ENCODE assay signal across 8 cellular contexts in the genomic region with DNA sequence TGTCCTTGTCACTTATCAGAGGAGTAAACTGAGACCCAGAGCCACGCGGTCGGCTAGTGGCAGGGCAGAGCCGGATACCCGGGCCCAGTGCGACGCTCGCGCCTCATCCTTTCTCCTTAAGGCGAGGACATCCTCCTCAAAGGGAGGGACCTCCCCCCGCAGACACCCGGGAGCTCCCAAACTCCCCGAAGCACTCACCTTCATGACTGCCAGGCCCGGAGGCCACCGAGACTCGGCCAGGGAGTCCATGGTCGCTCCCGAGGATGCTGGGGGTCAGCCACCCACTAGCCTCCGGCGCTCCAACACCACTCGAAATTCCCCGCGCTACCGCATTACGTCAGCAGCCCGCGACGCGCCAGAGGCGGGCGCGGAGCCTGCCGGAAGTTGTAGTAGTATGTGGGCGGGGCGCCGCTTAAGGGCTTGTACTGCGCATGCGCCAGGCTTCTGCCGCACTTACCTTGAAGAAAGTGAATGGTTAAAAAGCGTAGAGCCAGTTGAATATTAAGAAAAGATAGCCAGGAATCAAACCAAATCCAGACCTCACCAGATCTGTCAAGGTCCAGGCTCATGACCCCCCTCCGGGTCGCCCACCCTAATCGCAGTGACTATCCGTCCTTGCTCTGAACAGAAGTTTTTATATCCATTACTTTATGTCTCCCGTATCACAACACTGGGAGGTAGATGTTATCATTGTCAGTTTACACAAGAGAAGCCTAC. TPM values are rescaled to one million over a fixed set of nuclear protein-coding genes. Genes with fewer than 3 reads are reported as not detected.
DNase-seq lines count a peak whose midpoint lies in the region; FAIRE-seq and TF ChIP-seq lines count a peak whose summit lies in the region.

A gene with protein sequence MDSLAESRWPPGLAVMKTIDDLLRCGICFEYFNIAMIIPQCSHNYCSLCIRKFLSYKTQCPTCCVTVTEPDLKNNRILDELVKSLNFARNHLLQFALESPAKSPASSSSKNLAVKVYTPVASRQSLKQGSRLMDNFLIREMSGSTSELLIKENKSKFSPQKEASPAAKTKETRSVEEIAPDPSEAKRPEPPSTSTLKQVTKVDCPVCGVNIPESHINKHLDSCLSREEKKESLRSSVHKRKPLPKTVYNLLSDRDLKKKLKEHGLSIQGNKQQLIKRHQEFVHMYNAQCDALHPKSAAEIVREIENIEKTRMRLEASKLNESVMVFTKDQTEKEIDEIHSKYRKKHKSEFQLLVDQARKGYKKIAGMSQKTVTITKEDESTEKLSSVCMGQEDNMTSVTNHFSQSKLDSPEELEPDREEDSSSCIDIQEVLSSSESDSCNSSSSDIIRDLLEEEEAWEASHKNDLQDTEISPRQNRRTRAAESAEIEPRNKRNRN (minus strand): TSS at position 336 of the 717 bp plus-strand sequence. CDS start 87 bp downstream, at position 249.

- peaks cover 50% of the 10 kb centered on the region for H3K79me2 ChIP-seq in MM.1S (ENCODE audit: low read length)
- H3K79me2 ChIP-seq in neural progenitor cell (ENCODE audit: low read depth), result peaks cover 48% of the 10 kb centered on the region

- H2AFZ ChIP-seq in MM.1S (ENCODE audit: low read length) (peak within 1 kb of the TSS; percentile 81), neural progenitor cell (replicated peaks) (peak within 1 kb of the TSS; percentile 93)

- H3K9me2 ChIP-seq in MM.1S (replicated peaks; ENCODE audit: insufficient read depth, low read length), result no peaks in the 10 kb centered on the region

- peaks cover 18% of the 10 kb centered on the region for H3K4me1 Mint-ChIP-seq in neural progenitor cell

- H3K9me3 ChIP-seq in MM.1S (replicated peaks; ENCODE audit: insufficient read depth, low read length) (no peaks in the 10 kb centered on the region), neural progenitor cell (ENCODE audit: low read depth) (no peaks in the 10 kb centered on the region), stomach smooth muscle (ENCODE audit: control insufficient read depth in 2 of 2, low read length in 2 of 2) (no peaks in the 10 kb centered on the region)

- H3K27ac Mint-ChIP-seq in neural progenitor cell, result peak within 1 kb of the TSS; percentile 35

- H3K27me3 ChIP-seq in MM.1S (replicated peaks; ENCODE audit: insufficient read depth, low read length), result peaks cover 2% of the 10 kb centered on the region
- H3K27me3 ChIP-seq in neural progenitor cell, result no peaks in the 10 kb centered on the region
- H3K27me3 ChIP-seq in stomach smooth muscle (ENCODE audit: control insufficient read depth in 1 of 2, insufficient read depth in 2 of 2, low read length in 2 of 2), result no peaks in the 10 kb centered on the region

- H3K4me3 Mint-ChIP-seq in neural progenitor cell, result peak within 1 kb of the TSS; percentile 96

- no peaks in the 10 kb centered on the region for H3K36me3 ChIP-seq in MM.1S (replicated peaks; ENCODE audit: insufficient read depth, low read length)
- no peaks in the 10 kb centered on the region for H3K36me3 ChIP-seq in neural progenitor cell
- H3K36me3 ChIP-seq in stomach smooth muscle (ENCODE audit: control insufficient read depth in 2 of 2, insufficient read depth in 2 of 2, low read length in 2 of 2), result no peaks in the 10 kb centered on the region

- H3F3A ChIP-seq in MM.1S (ENCODE audit: insufficient read depth, low read length) (no peaks in the 10 kb centered on the region), neural progenitor cell (ENCODE audit: low read depth) (peaks cover 11% of the 10 kb centered on the region)

- DNase-seq in HCEC 1CT (peak; percentile 92), MM.1S (peak; percentile 93), SIG-M5 treated with dmso at 0.1 percent for 504 hours (lab: John Stamatoyannopoulos, UW; ENCODE audit: unreplicated experiment) (peak; percentile 96), activated gamma-delta T cell (lab: John Stamatoyannopoulos, UW) (peak; percentile 79), foreskin fibroblast (peak; percentile 87 to 96), neural progenitor cell (ENCODE audit: low spot score) (peak; percentile 97)

- H3K9ac ChIP-seq in MM.1S (ENCODE audit: low read length), result peak within 1 kb of the TSS; percentile 76
- peak within 1 kb of the TSS; percentile 62 for H3K9ac ChIP-seq in neural progenitor cell
- peak within 1 kb of the TSS; percentile 85 to 96 for H3K9ac ChIP-seq in stomach smooth muscle (ENCODE audit: low read length in 2 of 2)

- peaks cover 10% of the 10 kb centered on the region for H3K27me3 Mint-ChIP-seq in neural progenitor cell (ENCODE audit: insufficient read depth, low read depth)

- peak; percentile 73 for FAIRE-seq in G401.6 (lab: Jason Lieb, UNC)

- no peaks in the 10 kb centered on the region for H3K9me3 Mint-ChIP-seq in neural progenitor cell

- H3K4me3 ChIP-seq in MM.1S (ENCODE audit: low read length) (peak within 1 kb of the TSS; percentile 82), foreskin fibroblast (ENCODE audit: low read depth in 1 of 2, low read length in 2 of 2) (peak within 1 kb of the TSS; percentile 79 to 98), neural progenitor cell (peak within 1 kb of the TSS; percentile 66), stomach smooth muscle (ENCODE audit: low read length in 2 of 2) (peak within 1 kb of the TSS; percentile 95 to 96)

- H3K4me2 ChIP-seq in MM.1S (ENCODE audit: low read depth, low read length) (peak within 1 kb of the TSS; percentile 62), neural progenitor cell (peak within 1 kb of the TSS; percentile 85)

- TF ChIP-seq CTCF in MM.1S (IDR thresholded peaks at IDR 0.05; ENCODE audit: low read length) (no peak), foreskin fibroblast (IDR thresholded peaks at IDR 0.05; ENCODE audit: low read depth, low read length) (no peak), neural progenitor cell (IDR thresholded peaks at IDR 0.05) (no peak)

- peaks cover 11% of the 10 kb centered on the region for H3K4me1 ChIP-seq in MM.1S (ENCODE audit: low read length)
- H3K4me1 ChIP-seq in neural progenitor cell, result peaks cover 10% of the 10 kb centered on the region
- H3K4me1 ChIP-seq in stomach smooth muscle (ENCODE audit: control insufficient read depth, insufficient read depth, low read length), result peaks cover 9% of the 10 kb centered on the region

- H3K27ac ChIP-seq in MM.1S (ENCODE audit: low read length) (peak within 1 kb of the TSS; percentile 44; the same call in 1 of the 2 replicates), neural progenitor cell (no peak within 1 kb of the TSS), stomach smooth muscle (ENCODE audit: low read length) (peak within 1 kb of the TSS; percentile 70)

- H4K20me1 ChIP-seq in MM.1S (ENCODE audit: insufficient read depth, low read length) (no peaks in the 10 kb centered on the region), neural progenitor cell (ENCODE audit: low read depth) (no peaks in the 10 kb centered on the region)

- H3K36me3 Mint-ChIP-seq in neural progenitor cell, result no peaks in the 10 kb centered on the region

RNA-seq across cellular contexts. Expression of the gene that starts here (rescaled TPM):
- total RNA-seq in neural progenitor cell (ENCODE audit: low replicate concordance), result 13.9 and 22.1 TPM in 2 replicates
